ENCODE assay signal across 8 cellular contexts in the genomic region with DNA sequence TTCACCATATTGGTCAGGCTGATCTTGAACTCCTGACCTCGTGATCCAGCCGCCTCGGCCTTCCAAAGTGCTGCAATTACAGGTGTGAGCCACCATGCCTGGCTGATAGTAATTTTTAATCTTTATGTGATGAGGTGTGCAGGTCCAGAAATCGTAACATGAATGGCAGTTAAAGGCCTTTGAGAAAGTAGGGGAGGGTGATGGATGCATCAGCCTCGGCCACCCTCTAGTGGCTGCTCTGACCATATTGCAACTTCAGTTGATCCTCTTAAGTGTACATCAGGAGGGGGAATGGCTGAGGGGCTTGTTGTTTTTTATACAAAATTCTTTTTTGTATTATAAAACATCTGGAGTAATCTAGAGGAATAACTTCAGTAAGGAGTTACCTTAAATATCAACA.
DNase-seq lines count a peak whose midpoint lies in the region; ATAC-seq and TF ChIP-seq lines count a peak whose summit lies in the region.

No MANE protein-coding gene starts in this region.

- no peak for TF ChIP-seq POLR2A in right lobe of liver (IDR thresholded peaks at IDR 0.05)
- no peak for TF ChIP-seq POLR2A in uterus (IDR thresholded peaks at IDR 0.05)

- dilution Hi-C loops in mammary epithelial cell (cut with HindIII; ENCODE audit: low sequenced_read_pairs): loop anchor here (5.0 kb wide), 1 partner anchor 255 kb away; no protein-coding TSS in a partner anchor

- CTCF ChIA-PET in mammary epithelial cell (lab: Charles Lee; ENCODE audit: low non-redundant PET): no interaction called here

- 70% methylated on average over 4 of the region's 5 CpGs for WGBS in mammary epithelial cell (ENCODE audit: low coverage, missing lambda C conversion rate)
- 64% methylated on average over 5 of the region's 5 CpGs for whole genome bisulfite sequencing in right lobe of liver (ENCODE audit: insufficient coverage, low coverage, low lambda C conversion rate, missing lambda C conversion rate)

- TF ChIP-seq CTCF in AG10803 (conservative IDR thresholded peaks at IDR 0.05; ENCODE audit: low read length) (peak; percentile 72), GM13976 (IDR thresholded peaks at IDR 0.05; ENCODE audit: borderline replicate concordance, control extremely low read depth, extremely low read depth, insufficient read depth, missing control alignments) (peak; percentile 60), mammary epithelial cell (conservative IDR thresholded peaks at IDR 0.05 in 1 of 2, IDR thresholded peaks at IDR 0.05 in 1 of 2; ENCODE audit: extremely low read depth in 1 of 2, insufficient read depth in 1 of 2, low read depth in 1 of 2, low read length in 2 of 2) (peak; percentile 78 to 83), right lobe of liver (IDR thresholded peaks at IDR 0.05) (peak; percentile 52 to 63 (median 60)), uterus (IDR thresholded peaks at IDR 0.05) (peak; percentile 14 to 39 (median 27))

- ATAC-seq in right lobe of liver: peak; percentile 80 to 81 (median 81)

- H3K27ac ChIP-seq in mammary epithelial cell (ENCODE audit: insufficient read depth, low read depth, low read length) (no peak overlapping the region), right lobe of liver (no peak overlapping the region), uterus (no peak overlapping the region)

- DNase-seq in AG10803 (ENCODE audit: low read depth): peak; percentile 45
- peak; percentile 56 for DNase-seq in GM13976 (ENCODE audit: low spot score)
- DNase-seq in NCI-H748 treated with DMSO at 0.1 percent for 48 hours (lab: John Stamatoyannopoulos, UW): peak; percentile 71
- peak; percentile 30 for DNase-seq in mammary epithelial cell
- no peak for DNase-seq in right lobe of liver
- no peak for DNase-seq in uterus
- DNase-seq in dedifferentiated amniotic fluid mesenchymal stem cell (ENCODE audit: extremely low spot score): no peak
- no peak for DNase-seq in amniotic stem cell (lab: John Stamatoyannopoulos, UW)

- no peak overlapping the region for H3K4me2 ChIP-seq in mammary epithelial cell (ENCODE audit: insufficient read depth, low read depth, low read length)

- H3K9ac ChIP-seq in mammary epithelial cell (ENCODE audit: insufficient read depth, low read length): no peak overlapping the region

- no peak overlapping the region for H3K4me3 ChIP-seq in AG10803 (ENCODE audit: low read length)
- H3K4me3 ChIP-seq in mammary epithelial cell (replicated peaks in 1 of 3; ENCODE audit: insufficient read depth in 1 of 3, low read depth in 2 of 3, low read length in 3 of 3): no peak overlapping the region
- H3K4me3 ChIP-seq in right lobe of liver: no peak overlapping the region
- no peak overlapping the region for H3K4me3 ChIP-seq in uterus

- H3K9me3 ChIP-seq in mammary epithelial cell (replicated peaks; ENCODE audit: insufficient read depth, low read length) (no peaks in the 10 kb centered on the region), right lobe of liver (peaks cover 0 to 3% (median 0%) of the 10 kb centered on the region in 4 donors), uterus (no peaks in the 10 kb centered on the region)

- no peak overlapping the region for H2AFZ ChIP-seq in mammary epithelial cell (ENCODE audit: low read depth, low read length)

- intact Hi-C loops in mammary epithelial cell (cut with micrococcal nuclease): loop anchor here (2.0 to 5.0 kb wide), 2 partner anchors 222 to 315 kb away; a partner anchor contains a TSS
- intact Hi-C loops in right lobe of liver (cut with DNase I): no loop called here
- intact Hi-C loops in uterus (cut with DNase I; ENCODE audit: low total_unique reads): no loop called here

- H3K27me3 ChIP-seq in mammary epithelial cell (ENCODE audit: insufficient read depth, low read length): no peaks in the 10 kb centered on the region
- no peaks in the 10 kb centered on the region for H3K27me3 ChIP-seq in right lobe of liver
- no peaks in the 10 kb centered on the region for H3K27me3 ChIP-seq in uterus

- in situ Hi-C loops in GM13976 (cut with MboI; ENCODE audit: low sequenced_read_pairs, unreplicated experiment): no loop called here
- in situ Hi-C loops in mammary epithelial cell (cut with MboI; ENCODE audit: low sequenced_read_pairs in 2 of 2): loop anchor here in 1 of 2 donors (10.0 kb wide), 2 partner anchors 218 to 318 kb away; a partner anchor contains a TSS

- BruUV-seq in mammary epithelial cell (replicated peaks; lab: Mats Ljungman, UMichigan): no TSS peak

- H3K36me3 ChIP-seq in mammary epithelial cell (ENCODE audit: insufficient read depth, low read length) (no peaks in the 10 kb centered on the region), right lobe of liver (no peaks in the 10 kb centered on the region), uterus (no peaks in the 10 kb centered on the region)

- peaks cover 71% of the 10 kb centered on the region for H3K79me2 ChIP-seq in mammary epithelial cell (ENCODE audit: insufficient read depth, low read length)

- no peaks in the 10 kb centered on the region for H4K20me1 ChIP-seq in mammary epithelial cell (ENCODE audit: insufficient read depth, low read length)

- H3K4me1 ChIP-seq in mammary epithelial cell (ENCODE audit: insufficient read depth, low read length) (no peaks in the 10 kb centered on the region), right lobe of liver (peaks cover 0 to 5% (median 0%) of the 10 kb centered on the region in 4 donors), uterus (no peaks in the 10 kb centered on the region)

Comparison
In these comparisons a context has a peak if more than half of its experiments do, and no peak if none do; other contexts are left out.
1. DNase-seq: peak in AG10803 (single experiment), GM13976 (single experiment), NCI-H748 treated with DMSO at 0.1 percent for 48 hours (single experiment) and mammary epithelial cell (single experiment); none in right lobe of liver (0 of 3), uterus (0 of 2), dedifferentiated amniotic fluid mesenchymal stem cell (single experiment) and amniotic stem cell (single experiment).
2. CTCF ChIP-seq: peak in every context shown above with its lines; median percentile 80 in mammary epithelial cell; 72 in AG10803; 60 in GM13976; 60 in right lobe of liver; 27 in uterus.